9 cellular contexts compared by ENCODE assay signal in genomic region chrX:45735571-45735970, GRCh38.
"Had no signal": no experiment of that assay in that cellular context is flagged by ENCODE, and none has a peak within 500 bp of the region (broad histone marks: within the 10 kb centered on the region; RNA-seq: fewer than 3 reads in every experiment).

No MANE protein-coding gene starts in this region.

- H3K4me3 ChIP-seq: esophagus squamous epithelium, heart left ventricle, mucosa of descending colon, transverse colon had no signal

- DNase-seq: activated naive CD4-positive, alpha-beta T cell treated with anti-CD3 and anti-CD28 coated beads, Interleukin-2, amount 50 U/mL, for 16 hours; cerebellar nuclear complex; esophagus squamous epithelium; heart left ventricle; mucosa of descending colon; naive thymus-derived CD8-positive, alpha-beta T cell; right cardiac atrium; stimulated activated naive B cell treated with anti-CD40 and anti-IgM and Interleukin-4, amounts not matched to agents 10 μg/mL and 1 μg/mL and 100 μg/mL, for 72 hours; transverse colon had no signal

- ATAC-seq: heart left ventricle; mucosa of descending colon; naive thymus-derived CD8-positive, alpha-beta T cell; right cardiac atrium; stimulated activated naive B cell treated with anti-CD40 and anti-IgM and Interleukin-4, amounts not matched to agents 10 μg/mL and 1 μg/mL and 100 μg/mL, for 72 hours had no signal
